In the genomic region with DNA sequence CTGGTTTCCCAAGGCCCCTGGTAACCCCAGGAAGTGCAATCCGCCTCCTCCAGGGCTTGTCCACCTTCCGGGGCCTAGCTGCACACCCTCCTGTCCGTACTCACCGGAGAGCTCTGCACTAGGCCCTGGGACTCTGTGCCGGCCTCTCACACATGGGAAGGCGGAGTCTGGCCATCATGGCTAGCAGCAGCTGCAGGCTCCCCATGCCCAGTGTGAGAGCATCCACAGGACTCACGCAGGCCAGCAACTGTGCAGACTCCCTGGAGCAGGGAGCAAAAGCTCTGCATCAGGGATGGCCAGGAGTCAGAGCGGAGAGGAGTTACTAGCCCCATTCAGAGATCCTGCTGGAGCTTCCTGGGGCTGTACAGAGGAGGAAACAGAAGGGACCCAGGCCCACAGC, we compare ENCODE assay signal across 16 cellular contexts. TPM values are rescaled to one million over a fixed set of nuclear protein-coding genes. Genes with fewer than 3 reads are reported as not detected.
DNase-seq lines count a peak whose midpoint lies in the region; TF ChIP-seq lines count a peak whose summit lies in the region.
"Had no signal": no experiment of that assay in that cellular context is flagged by ENCODE, and none has a peak within 500 bp of the region (broad histone marks: within the 10 kb centered on the region; RNA-seq: fewer than 3 reads in every experiment).

No MANE protein-coding gene starts in this region.

- intact Hi-C loops in esophagus squamous epithelium (cut with DNase I) (no loop called here), prostate gland (cut with DNase I) (no loop called here), testis (cut with DNase I; ENCODE audit: low total_unique reads) (no loop called here)

- no peak overlapping the region for H2AFZ ChIP-seq in hepatocyte

- 0 out of 2 replicates have a peak overlapping the region, but pooled peaks have one; percentile 3 for H3K27ac ChIP-seq in BLaER1
- H3K27ac ChIP-seq in esophagus squamous epithelium, result peak overlapping the region in 3 of 4 donors; percentile 83 to 88 (median 88)
- peak overlapping the region; percentile 70 to 73 for H3K27ac ChIP-seq in prostate gland
- no peak overlapping the region for H3K27ac ChIP-seq in testis
- no peak overlapping the region for H3K27ac ChIP-seq in hepatocyte
- H3K27ac ChIP-seq: KMS-11 had no signal

- TF ChIP-seq CTCF in esophagus squamous epithelium (IDR thresholded peaks at IDR 0.05) (no peak), prostate gland (IDR thresholded peaks at IDR 0.05) (no peak), testis (IDR thresholded peaks at IDR 0.05) (no peak), hepatocyte (IDR thresholded peaks at IDR 0.05; ENCODE audit: poor library complexity) (no peak)

- WGBS in esophagus squamous epithelium, 2 donors, result 100% methylated on average over 1 of the region's 8 CpGs; no CpG with 5 or more reads in 1 of the 2 donors
- WGBS in prostate gland, result 72% methylated on average over 8 of the region's 8 CpGs
- WGBS in testis, 2 donors, result 84% methylated on average over 8 of the region's 8 CpGs; no CpG with 5 or more reads in 1 of the 2 donors
- 85% methylated on average over 8 of the region's 8 CpGs for WGBS in hepatocyte (ENCODE audit: low lambda C conversion rate, missing lambda C conversion rate)

- H3K4me3 ChIP-seq in BLaER1, result no peak overlapping the region
- no peak overlapping the region for H3K4me3 ChIP-seq in esophagus squamous epithelium
- H3K4me3 ChIP-seq in prostate gland, result no peak overlapping the region
- no peak overlapping the region for H3K4me3 ChIP-seq in testis
- no peak overlapping the region for H3K4me3 ChIP-seq in hepatocyte

- no peaks in the 10 kb centered on the region for H3K79me2 ChIP-seq in hepatocyte

- H3K27me3 ChIP-seq in BLaER1 (no peaks in the 10 kb centered on the region), esophagus squamous epithelium (peaks cover 0 to 2% (median 0%) of the 10 kb centered on the region in 4 donors), prostate gland (replicated peaks; ENCODE audit: insufficient read depth) (no peaks in the 10 kb centered on the region), testis (no peaks in the 10 kb centered on the region), hepatocyte (no peaks in the 10 kb centered on the region)

- H3K9me2 ChIP-seq in hepatocyte (replicated peaks; ENCODE audit: insufficient read depth), result no peaks in the 10 kb centered on the region

- H3K36me3 ChIP-seq in BLaER1 (no peaks in the 10 kb centered on the region), esophagus squamous epithelium (peaks cover 0 to 13% (median 0%) of the 10 kb centered on the region in 3 donors), prostate gland (no peaks in the 10 kb centered on the region), testis (ENCODE audit: low read depth, missing control alignments) (no peaks in the 10 kb centered on the region), hepatocyte (replicated peaks; ENCODE audit: insufficient read depth, low read depth) (no peaks in the 10 kb centered on the region)

- H3K9me3 ChIP-seq in BLaER1 (no peaks in the 10 kb centered on the region), esophagus squamous epithelium (no peaks in the 10 kb centered on the region), prostate gland (no peaks in the 10 kb centered on the region), testis (no peaks in the 10 kb centered on the region), hepatocyte (ENCODE audit: low read depth) (no peaks in the 10 kb centered on the region)

- H3K9ac ChIP-seq in BLaER1, result no peak overlapping the region
- H3K9ac ChIP-seq: KMS-11 had no signal

- H3K4me1 ChIP-seq in BLaER1 (peaks cover 42% of the 10 kb centered on the region), esophagus squamous epithelium (peaks cover 38 to 70% (median 41%) of the 10 kb centered on the region in 3 donors), prostate gland (replicated peaks) (peaks cover 30% of the 10 kb centered on the region), testis (no peaks in the 10 kb centered on the region), hepatocyte (ENCODE audit: insufficient read depth) (peaks cover 20% of the 10 kb centered on the region)

- peak overlapping the region; percentile 26; the same call in 1 of the 2 replicates for H3K4me2 ChIP-seq in BLaER1
- no peak overlapping the region for H3K4me2 ChIP-seq in hepatocyte
- H3K4me2 ChIP-seq: KMS-11 had no signal

- no peaks in the 10 kb centered on the region for H4K20me1 ChIP-seq in BLaER1
- no peaks in the 10 kb centered on the region for H4K20me1 ChIP-seq in hepatocyte (ENCODE audit: insufficient read depth, poor library complexity, severe bottlenecking)

- DNase-seq in LHCN-M2 (ENCODE audit: low read depth) (peak; percentile 31), esophagus squamous epithelium (lab: John Stamatoyannopoulos, UW) (no peak), prostate gland (ENCODE audit: low spot score) (no peak), cortex of kidney (lab: John Stamatoyannopoulos, UW) (no peak), testis (no peak), hepatocyte (ENCODE audit: low spot score) (no peak)
- DNase-seq: COR-L47, EL, NCI-H1092 treated with DMSO at 0.1 percent for 48 hours, NCI-H1694, NCI-H345, RPMI8226 had no signal

- TF ChIP-seq POLR2A in esophagus squamous epithelium (IDR thresholded peaks at IDR 0.05) (no peak), prostate gland (IDR thresholded peaks at IDR 0.05) (no peak), testis (IDR thresholded peaks at IDR 0.05) (no peak)

RNA-seq across cellular contexts. Expression of gene FOXN1, which starts 20.2 kb away (rescaled TPM):
- total RNA-seq in LHCN-M2 (2014; rRNA removed) (not detected in 2 replicates), esophagus squamous epithelium (10 to 100 TPM; 10.5 to 17.0 (median 14.8) TPM), prostate gland (1 to 10 TPM in 1 of 2 donors, under 1 TPM in 1; 0.64 to 1.2 TPM), testis (under 1 TPM; 0.24 to 0.50 TPM), hepatocyte (not detected in 2 replicates)
- polyA plus RNA-seq in LHCN-M2 (2012), result not detected
- polyA plus RNA-seq in testis (ENCODE audit: insufficient read depth, low read depth, low replicate concordance) (0.69 TPM), hepatocyte (0.87 TPM in 1 of 2 replicates, not detected in the other)
- total RNA-seq: A673, MCF 10A had no signal

RNA-seq across cellular contexts. Expression of gene UNC119, which starts 26.0 kb away (rescaled TPM):
- total RNA-seq in LHCN-M2 (2014; rRNA removed) (44.3 and 47.6 TPM in 2 replicates), esophagus squamous epithelium (10 to 100 TPM; 17.4 to 25.3 (median 21.1) TPM), prostate gland (100 to 1,000 TPM in 1 of 2 donors, 10 to 100 TPM in 1; 51.1 to 154 TPM), testis (100 to 1,000 TPM; 175 to 180 TPM), hepatocyte (65.2 and 68.1 TPM in 2 replicates)
- polyA plus RNA-seq in LHCN-M2 (2012), result 30.4 TPM
- polyA plus RNA-seq in testis (ENCODE audit: insufficient read depth, low read depth, low replicate concordance) (94.9 TPM), hepatocyte (85.5 and 87.6 TPM in 2 replicates)

RNA-seq across cellular contexts. Expression of gene PIGS, which starts 44.9 kb away (rescaled TPM):
- 45.2 and 65.0 TPM in 2 replicates for total RNA-seq in LHCN-M2 (2014; rRNA removed)
- polyA plus RNA-seq in LHCN-M2 (2012), result 67.4 TPM
- total RNA-seq in esophagus squamous epithelium, result 10 to 100 TPM; 31.7 to 66.7 (median 42.5) TPM
- 100 to 1,000 TPM in 1 of 2 donors, 10 to 100 TPM in 1; 68.7 to 131 TPM for total RNA-seq in prostate gland
- 100 to 1,000 TPM in 1 of 2 donors, 10 to 100 TPM in 1; 92.4 to 124 TPM for total RNA-seq in testis
- polyA plus RNA-seq in testis (ENCODE audit: insufficient read depth, low read depth, low replicate concordance), result 57.7 TPM
- 39.5 and 59.1 TPM in 2 replicates for total RNA-seq in hepatocyte
- 65.4 and 78.2 TPM in 2 replicates for polyA plus RNA-seq in hepatocyte

RNA-seq across cellular contexts. Expression of gene ALDOC, which starts 50.3 kb away (rescaled TPM):
- total RNA-seq in LHCN-M2 (2014; rRNA removed) (38.5 and 47.4 TPM in 2 replicates), esophagus squamous epithelium (10 to 100 TPM; 27.0 to 57.0 (median 44.3) TPM), prostate gland (10 to 100 TPM; 49.5 to 55.0 TPM), testis (10 to 100 TPM; 30.7 to 65.8 TPM), hepatocyte (31.8 and 34.5 TPM in 2 replicates)
- 27.0 TPM for polyA plus RNA-seq in LHCN-M2 (2012)
- polyA plus RNA-seq in testis (ENCODE audit: insufficient read depth, low read depth, low replicate concordance) (29.2 TPM), hepatocyte (14.9 and 16.2 TPM in 2 replicates)

RNA-seq across cellular contexts. Expression of gene SLC13A2, which starts 52.9 kb away (rescaled TPM):
- total RNA-seq in LHCN-M2 (2014; rRNA removed), result not detected in 2 replicates
- polyA plus RNA-seq in LHCN-M2 (2012), result not detected
- not detected for total RNA-seq in esophagus squamous epithelium
- total RNA-seq in prostate gland, result under 1 TPM; 0.09 to 0.68 TPM
- total RNA-seq in testis, result under 1 TPM; 0.79 to 0.93 TPM
- 0.44 TPM for polyA plus RNA-seq in testis (ENCODE audit: insufficient read depth, low read depth, low replicate concordance)
- 1.2 and 2.0 TPM in 2 replicates for total RNA-seq in hepatocyte
- polyA plus RNA-seq in hepatocyte, result 1.1 and 2.0 TPM in 2 replicates
- total RNA-seq: A673, MCF 10A had no signal

Comparison
In these comparisons a context has a peak if more than half of its experiments do, and no peak if none do; other contexts are left out.
1. H3K27ac ChIP-seq: peak in BLaER1 (single experiment), esophagus squamous epithelium (3 of 4) and prostate gland (2 of 2); none in testis (0 of 2) and hepatocyte (single experiment).
2. RNA of gene FOXN1, which starts 20.2 kb away (total RNA-seq): 10.5 to 17.0 TPM in esophagus squamous epithelium; 0.64 to 1.2 TPM in prostate gland, 0.24 to 0.50 TPM in testis, not detected in LHCN-M2 and not detected in hepatocyte; every median in the first group is over 4 times any median in the second.